8 cellular contexts compared by ENCODE assay signal in genomic region chr19:42402376-42403116, GRCh38. TPM values are rescaled to one million over a fixed set of nuclear protein-coding genes. Genes with fewer than 3 reads are reported as not detected.
DNase-seq lines count a peak whose midpoint lies in the region; ATAC-seq and TF ChIP-seq lines count a peak whose summit lies in the region.

No MANE protein-coding gene starts in this region.

- POLR2A ChIA-PET in BJ (lab: Charles Lee) (no interaction called here), IMR-90 (lab: Charles Lee; ENCODE audit: unreplicated experiment) (no interaction called here)
- POLR2A ChIA-PET in naive thymus-derived CD8-positive, alpha-beta T cell (lab: Charles Lee), result interaction anchor here (0.6 to 1.6 kb wide), 8 partner anchors 16 to 1363 kb away, joined by 3 to 6 read pairs (median 4); partner anchors contain the start of gene PRR19

- peak overlapping the region in 1 of 2 experiments; percentile 86; a peak in 1 of 4 replicates for H4K8ac ChIP-seq in IMR-90 (ENCODE audit: low read depth in 2 of 2, low read length in 2 of 2)

- dilution Hi-C loops in IMR-90 (cut with HindIII; ENCODE audit: low sequenced_read_pairs, unreplicated experiment), result no loop called here

- H3K79me1 ChIP-seq in IMR-90 (ENCODE audit: low read depth in 1 of 2, low read length in 2 of 2), result peaks cover 0 to 35% of the 10 kb centered on the region in 2 experiments; a peak in 2 of 4 replicates

- intact Hi-C loops in IMR-90 (cut with micrococcal nuclease), result loop anchor here (10.0 kb wide), 1 partner anchor 268 kb away; the partner anchor contains the start of gene POU2F2
- intact Hi-C loops in breast epithelium (cut with DNase I; ENCODE audit: low total_unique reads), result no loop called here

- H3K27me3 Mint-ChIP-seq in naive thymus-derived CD8-positive, alpha-beta T cell, result no peaks in the 10 kb centered on the region

- H3K27me3 ChIP-seq in BJ (ENCODE audit: control insufficient read depth, insufficient read depth, low read length) (no peaks in the 10 kb centered on the region), IMR-90 (ENCODE audit: control insufficient read depth, insufficient read depth, low read length) (no peaks in the 10 kb centered on the region), breast epithelium (no peaks in the 10 kb centered on the region)

- TF ChIP-seq POLR2A in IMR-90 (IDR thresholded peaks at IDR 0.05; ENCODE audit: low read depth, low read length) (no peak), breast epithelium (IDR thresholded peaks at IDR 0.05) (no peak)

- peaks cover 1% of the 10 kb centered on the region for H3K36me3 ChIP-seq in BJ (ENCODE audit: control insufficient read depth, insufficient read depth, low read length)
- 0 out of 2 replicates have a peak, but pooled peaks cover 1% of the 10 kb centered on the region for H3K36me3 ChIP-seq in IMR-90 (ENCODE audit: control insufficient read depth, insufficient read depth, low read length)
- H3K36me3 ChIP-seq in breast epithelium, result no peaks in the 10 kb centered on the region

- in situ Hi-C loops in IMR-90 (cut with MboI; ENCODE audit: low sequenced_read_pairs), result no loop called here

- H4K5ac ChIP-seq in IMR-90 (ENCODE audit: low read depth, low read length), result no peak overlapping the region

- H2AK9ac ChIP-seq in IMR-90 (replicated peaks; ENCODE audit: low read depth, low read length, poor library complexity), result peak overlapping the region; percentile 78

- no TSS peak for BruUV-seq in IMR-90 (replicated peaks; lab: Mats Ljungman, UMichigan)

- peak overlapping the region; percentile 45 for H3K4me3 ChIP-seq in BJ (ENCODE audit: low read depth, low read length)
- no peak overlapping the region for H3K4me3 ChIP-seq in IMR-90 (ENCODE audit: insufficient read depth, low read depth, low read length)
- peak overlapping the region; percentile 55 to 78 (median 70) for H3K4me3 ChIP-seq in breast epithelium

- no peak overlapping the region for H3K27ac ChIP-seq in IMR-90 (ENCODE audit: insufficient read depth, low read length)
- peak overlapping the region; percentile 82 to 84 for H3K27ac ChIP-seq in breast epithelium

- peak overlapping the region; percentile 79 to 91 (median 84) for H3K4me3 Mint-ChIP-seq in naive thymus-derived CD8-positive, alpha-beta T cell

- ATAC-seq in IMR-90 (ENCODE audit: low read depth) (no peak), HG03039 (IDR thresholded peaks at IDR 0.05; ENCODE audit: unreplicated experiment) (no peak), GM19463 (IDR thresholded peaks at IDR 0.05; ENCODE audit: unreplicated experiment) (no peak), GM21723 (IDR thresholded peaks at IDR 0.05; ENCODE audit: unreplicated experiment) (no peak)
- no peak for ATAC-seq in naive thymus-derived CD8-positive, alpha-beta T cell

- H3K9me3 Mint-ChIP-seq in naive thymus-derived CD8-positive, alpha-beta T cell, result no peaks in the 10 kb centered on the region

- H3K4me1 ChIP-seq in IMR-90 (ENCODE audit: control insufficient read depth, insufficient read depth, low read length) (peaks cover 7% of the 10 kb centered on the region; the same call in 1 of the 2 replicates), breast epithelium (peaks cover 4% of the 10 kb centered on the region in 2 donors)

- H2AK5ac ChIP-seq in IMR-90 (ENCODE audit: low read depth, low read length), result no peak overlapping the region

- no peak overlapping the region for H3K18ac ChIP-seq in IMR-90 (ENCODE audit: low read depth, low read length)

- H3K14ac ChIP-seq in IMR-90 (replicated peaks; ENCODE audit: low read depth, low read length), result peak overlapping the region; percentile 69; the same call in 1 of the 2 replicates

- no peak overlapping the region for H2BK20ac ChIP-seq in IMR-90 (ENCODE audit: low read depth, low read length)

- no peak overlapping the region for H3K56ac ChIP-seq in IMR-90 (ENCODE audit: extremely low read depth, insufficient read depth, low read length)

- no peak overlapping the region for H2BK15ac ChIP-seq in IMR-90 (ENCODE audit: low read depth, low read length)

- 61% methylated on average over 18 of the region's 34 CpGs; no CpG with 5 or more reads in 1 of the 2 experiments for WGBS in IMR-90 (ENCODE audit: extremely low coverage in 2 of 2, insufficient read length in 1 of 2), 2 experiments

- no peak overlapping the region for H3K9ac ChIP-seq in IMR-90 (ENCODE audit: low read depth, low read length)

- DNase-seq in BJ (ENCODE audit: low read depth) (no peak), IMR-90 (no peak), breast epithelium (ENCODE audit: low spot score in 2 of 2) (no peak), glomerular visceral epithelial cell (ENCODE audit: extremely low spot score) (no peak)
- DNase-seq in naive thymus-derived CD8-positive, alpha-beta T cell, result no peak

- H3K9me3 ChIP-seq in IMR-90 (ENCODE audit: control insufficient read depth, insufficient read depth, low read length), result no peaks in the 10 kb centered on the region
- H3K9me3 ChIP-seq in breast epithelium, result no peaks in the 10 kb centered on the region

- H3K4me1 Mint-ChIP-seq in naive thymus-derived CD8-positive, alpha-beta T cell, result peaks cover 25 to 48% (median 34%) of the 10 kb centered on the region in 4 donors

- H2BK120ac ChIP-seq in IMR-90 (ENCODE audit: low read depth, low read length), result no peak overlapping the region

- H4K91ac ChIP-seq in IMR-90 (ENCODE audit: insufficient read depth, low read depth, low read length), result no peak overlapping the region

- H3K4ac ChIP-seq in IMR-90 (ENCODE audit: low read depth, low read length), result no peak overlapping the region

- TF ChIP-seq CTCF in BJ (IDR thresholded peaks at IDR 0.05; ENCODE audit: insufficient read depth, low read depth, low read length) (no peak), IMR-90 (conservative IDR thresholded peaks at IDR 0.05; ENCODE audit: low read depth, low read length) (no peak), breast epithelium (IDR thresholded peaks at IDR 0.05) (no peak)

- CTCF ChIA-PET in BJ (lab: Yijun Ruan, JAX), result interaction anchor here (1.2 to 2.8 kb wide), 3 partner anchors 10 to 293 kb away, joined by 5 to 14 read pairs (median 13); no protein-coding TSS in a partner anchor
- CTCF ChIA-PET in IMR-90 (lab: Yijun Ruan, JAX), result interaction anchor here (1.5 kb wide), 1 partner anchor 38 kb away, joined by 4 read pairs; no protein-coding TSS in a partner anchor

- no peak overlapping the region for H2BK5ac ChIP-seq in IMR-90 (ENCODE audit: low read depth, low read length, poor library complexity, severe bottlenecking)

- H2AFZ ChIP-seq in IMR-90 (replicated peaks; ENCODE audit: low read length, poor library complexity), result no peak overlapping the region

- H3K23ac ChIP-seq in IMR-90 (ENCODE audit: low read depth, low read length), result peak overlapping the region; percentile 71

- peaks cover 18% of the 10 kb centered on the region for H3K9me1 ChIP-seq in IMR-90 (ENCODE audit: insufficient read depth, low read length)

- H3K4me2 ChIP-seq in IMR-90 (ENCODE audit: low read depth, low read length), result peak overlapping the region; percentile 97; the same call in 1 of the 2 replicates

- TF ChIP-seq RAD21 in IMR-90 (IDR thresholded peaks at IDR 0.05; ENCODE audit: low read length), result no peak

- H4K20me1 ChIP-seq in IMR-90 (ENCODE audit: insufficient read depth, low read length), result peaks cover 13% of the 10 kb centered on the region; the same call in 1 of the 2 replicates

- H3K27ac Mint-ChIP-seq in naive thymus-derived CD8-positive, alpha-beta T cell, result peak overlapping the region in 9 of 10 donors; percentile 59 to 91 (median 86)

- H3K36me3 Mint-ChIP-seq in naive thymus-derived CD8-positive, alpha-beta T cell, result peaks cover 0 to 25% (median 0%) of the 10 kb centered on the region in 3 donors

TF ChIP-seq in IMR-90, 13 proteins besides CTCF, POLR2A, EP300 and RAD21 (continues in another document):
- no peak for TF ChIP-seq BHLHE40 (IDR thresholded peaks at IDR 0.05; ENCODE audit: low read depth, low read length)
- TF ChIP-seq MXI1 (IDR thresholded peaks at IDR 0.05; ENCODE audit: borderline replicate concordance, low read depth, low read length), result no peak
- no peak for TF ChIP-seq CHD1 (IDR thresholded peaks at IDR 0.05; ENCODE audit: low read depth, low read length)

RNA-seq across cellular contexts. Expression of gene CNFN, which starts 12.4 kb away (rescaled TPM):
- polyA plus RNA-seq in BJ (2011; rRNA removed) (0.38 and 0.78 TPM in 2 replicates), IMR-90 (2012; rRNA removed) (1.0 and 1.2 TPM in 2 replicates)
- 0.66 TPM in 1 of 2 replicates, not detected in the other for polyA minus RNA-seq in BJ (2011; rRNA and poly(A)+ RNA removed)
- total RNA-seq in IMR-90 (2012; rRNA removed) (not detected in 2 replicates), breast epithelium (1 to 10 TPM; 2.6 to 4.8 (median 3.0) TPM)
- polyA plus RNA-seq in IMR-90 (2012; cell fraction: cytosol; rRNA removed), result not detected in 2 replicates
- polyA plus RNA-seq in IMR-90 (2012; cell fraction: nucleus; rRNA removed; ENCODE audit: low replicate concordance), result 0.23 TPM in 1 of 2 replicates, not detected in the other
- not detected for total RNA-seq in naive thymus-derived CD8-positive, alpha-beta T cell
- under 1 TPM; 0.44 to 0.88 (median 0.68) TPM for polyA plus RNA-seq in naive thymus-derived CD8-positive, alpha-beta T cell

RNA-seq across cellular contexts. Expression of gene LIPE, which starts 24.6 kb away (rescaled TPM):
- polyA plus RNA-seq in BJ (2011; rRNA removed) (1.9 and 3.3 TPM in 2 replicates), IMR-90 (2012; rRNA removed) (5.4 and 5.9 TPM in 2 replicates)
- polyA minus RNA-seq in BJ (2011; rRNA and poly(A)+ RNA removed), result 4.1 and 4.2 TPM in 2 replicates
- total RNA-seq in IMR-90 (2012; rRNA removed) (0.83 and 1.1 TPM in 2 replicates), breast epithelium (1,000 to 10,000 TPM in 1 of 3 donors, 100 to 1,000 TPM in 2; 152 to 1,550 (median 380) TPM)
- polyA plus RNA-seq in IMR-90 (2012; cell fraction: cytosol; rRNA removed), result 3.2 and 4.7 TPM in 2 replicates
- 2.2 and 7.5 TPM in 2 replicates for polyA plus RNA-seq in IMR-90 (2012; cell fraction: nucleus; rRNA removed; ENCODE audit: low replicate concordance)
- total RNA-seq in naive thymus-derived CD8-positive, alpha-beta T cell, result 10 to 100 TPM; 29.5 TPM
- polyA plus RNA-seq in naive thymus-derived CD8-positive, alpha-beta T cell, result 1 to 10 TPM; 4.2 to 9.6 (median 8.0) TPM

RNA-seq across cellular contexts. Expression of gene CXCL17, which starts 40.2 kb away (rescaled TPM):
- polyA plus RNA-seq in BJ (2011; rRNA removed) (not detected in 2 replicates), IMR-90 (2012; rRNA removed) (not detected in 2 replicates)
- polyA minus RNA-seq in BJ (2011; rRNA and poly(A)+ RNA removed), result not detected in 2 replicates
- total RNA-seq in IMR-90 (2012; rRNA removed) (not detected in 2 replicates), breast epithelium (1 to 10 TPM in 2 of 3 donors, not detected in 1; 2.2 to 2.9 TPM)
- polyA plus RNA-seq in IMR-90 (2012; cell fraction: cytosol; rRNA removed), result not detected in 2 replicates
- polyA plus RNA-seq in IMR-90 (2012; cell fraction: nucleus; rRNA removed; ENCODE audit: low replicate concordance), result not detected in 2 replicates
- total RNA-seq in naive thymus-derived CD8-positive, alpha-beta T cell, result not detected
- not detected for polyA plus RNA-seq in naive thymus-derived CD8-positive, alpha-beta T cell

Comparison
In these comparisons a context has a peak if more than half of its experiments do, and no peak if none do; other contexts are left out.
1. RNA of gene LIPE, which starts 24.6 kb away (total RNA-seq): 152 to 1,550 TPM in breast epithelium and 29.5 TPM in naive thymus-derived CD8-positive, alpha-beta T cell; 0.83 to 1.1 TPM in IMR-90; every median in the first group is over 10 times any median in the second.